In the genomic region with DNA sequence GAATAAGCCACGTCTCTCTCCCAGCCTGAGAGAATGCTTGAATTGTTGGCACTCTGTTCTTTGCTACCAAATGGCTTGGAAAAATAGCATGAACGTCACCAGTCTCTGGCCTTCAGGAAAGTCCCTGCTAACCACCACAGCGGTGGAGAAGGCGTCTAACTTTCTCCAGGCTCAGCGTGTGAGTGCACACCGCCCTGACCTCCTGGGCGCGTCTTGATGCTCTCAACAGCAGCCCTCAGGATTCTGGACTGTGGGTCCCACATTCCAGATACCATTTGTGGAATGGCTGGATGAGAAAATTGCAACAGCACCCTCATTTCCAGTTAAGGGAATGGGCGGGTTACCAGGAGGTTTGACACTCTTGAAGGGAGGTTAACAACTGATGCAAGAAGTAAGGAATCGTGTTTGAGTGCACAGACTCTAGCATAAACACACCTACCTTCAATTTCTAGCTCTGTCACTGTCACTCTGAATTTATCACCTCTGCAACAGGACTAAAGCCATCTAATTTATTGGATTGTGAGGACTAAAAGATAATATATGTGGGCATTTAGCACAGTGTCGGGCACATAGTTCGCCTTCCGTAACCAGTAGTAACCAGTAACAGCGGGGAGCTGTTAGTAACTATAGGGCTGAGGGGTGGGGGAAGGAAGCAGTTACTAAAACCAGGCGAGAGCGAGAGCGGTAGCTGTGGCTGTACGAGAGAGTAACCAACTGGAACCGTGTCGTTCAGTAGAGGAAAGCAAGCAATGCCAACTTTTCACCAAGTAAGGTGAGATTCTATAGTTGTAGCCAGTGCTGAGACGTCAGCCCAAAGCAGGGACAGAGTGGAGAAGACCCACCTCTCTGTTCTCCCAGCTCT, we compare ENCODE assay signal across 8 cellular contexts. TPM values are rescaled to one million over a fixed set of nuclear protein-coding genes. Genes with fewer than 3 reads are reported as not detected.
A peak's percentile ranks its signal among the peaks of the same experiment; 100 is the strongest.
DNase-seq lines count a peak whose midpoint lies in the region; ATAC-seq and TF ChIP-seq lines count a peak whose summit lies in the region.

No MANE protein-coding gene starts in this region.

- H3K4me1 Mint-ChIP-seq in HFFc6 (ENCODE audit: low read depth), result peaks cover 54% of the 10 kb centered on the region
- H3K4me1 Mint-ChIP-seq in stimulated activated effector memory CD8-positive, alpha-beta T cell treated with anti-CD3 and anti-CD28 coated beads, Interleukin-12 subunit alpha, Interleukin-12 subunit beta, amount 100 ng/mL, for 72 hours, result peaks cover 53% of the 10 kb centered on the region

- CTCF ChIA-PET in OCI-LY7 (lab: Charles Lee; ENCODE audit: unreplicated experiment), result interaction anchor here (0.5 to 1.6 kb wide), 5 partner anchors 12 to 150 kb away, joined by 3 to 10 read pairs (median 4); a partner anchor contains a TSS

- H3K27me3 Mint-ChIP-seq in HFFc6 (ENCODE audit: insufficient read depth), result no peaks in the 10 kb centered on the region

- DNase-seq in HFFc6 (no peak), OCI-LY7 (ENCODE audit: low spot score) (peak; percentile 90), astrocyte of the cerebellum (ENCODE audit: low read depth) (no peak), NCI-H69 (lab: John Stamatoyannopoulos, UW) (no peak), DMS153 treated with DMSO at 0.1 percent for 48 hours (lab: John Stamatoyannopoulos, UW; ENCODE audit: unreplicated experiment) (no peak)
- DNase-seq in stimulated activated effector memory CD8-positive, alpha-beta T cell treated with anti-CD3 and anti-CD28 coated beads, Interleukin-12 subunit alpha, Interleukin-12 subunit beta, amount 100 ng/mL, for 72 hours (ENCODE audit: low spot score in 2 of 2), result peak; percentile 30 to 83

- peaks cover 13% of the 10 kb centered on the region for H3K36me3 ChIP-seq in OCI-LY7 (ENCODE audit: insufficient read depth, low read length)

- H3K27ac ChIP-seq in OCI-LY7 (ENCODE audit: low read depth, low read length, poor library complexity, severe bottlenecking) (peak overlapping the region; percentile 90), layer of hippocampus (ENCODE audit: low read depth, low read length) (peak overlapping the region; percentile 87)

- H3K27me3 ChIP-seq in layer of hippocampus (ENCODE audit: control insufficient read depth, insufficient read depth, low read length), result no peaks in the 10 kb centered on the region

- POLR2A ChIA-PET in OCI-LY7 (lab: Charles Lee), result interaction anchor here (0.6 to 5.0 kb wide), 20 partner anchors 9 to 1294 kb away, joined by 3 to 36 read pairs (median 5); a partner anchor contains a TSS

- peaks cover 41% of the 10 kb centered on the region for H3K4me1 ChIP-seq in OCI-LY7 (ENCODE audit: insufficient read depth, low read length, poor library complexity, severe bottlenecking)

- peak; percentile 64 for ATAC-seq in GM18502 (IDR thresholded peaks at IDR 0.05; ENCODE audit: poor library complexity, unreplicated experiment)
- peak; percentile 67 for ATAC-seq in stimulated activated effector memory CD8-positive, alpha-beta T cell treated with anti-CD3 and anti-CD28 coated beads, Interleukin-12 subunit alpha, Interleukin-12 subunit beta, amount 100 ng/mL, for 72 hours

- TSS peak; percentile 96 for BruUV-seq in OCI-LY7 (replicated peaks; lab: Mats Ljungman, UMichigan)

- peak overlapping the region; percentile 89 for H3K4me2 ChIP-seq in OCI-LY7 (ENCODE audit: low read length)

- H3K36me3 Mint-ChIP-seq in HFFc6 (ENCODE audit: low read depth), result peaks cover 18% of the 10 kb centered on the region
- H3K36me3 Mint-ChIP-seq in stimulated activated effector memory CD8-positive, alpha-beta T cell treated with anti-CD3 and anti-CD28 coated beads, Interleukin-12 subunit alpha, Interleukin-12 subunit beta, amount 100 ng/mL, for 72 hours, result peaks cover 33% of the 10 kb centered on the region

- H3K4me3 ChIP-seq in OCI-LY7 (ENCODE audit: low read depth, low read length, poor library complexity, severe bottlenecking), result peak overlapping the region; percentile 75
- peak overlapping the region; percentile 78 for H3K4me3 ChIP-seq in astrocyte of the cerebellum (ENCODE audit: low read depth, low read length)

- no peaks in the 10 kb centered on the region for H3K9me2 ChIP-seq in OCI-LY7 (ENCODE audit: insufficient read depth, low read length)

- H3K27ac Mint-ChIP-seq in HFFc6, result peak overlapping the region; percentile 98
- peak overlapping the region; percentile 95 for H3K27ac Mint-ChIP-seq in stimulated activated effector memory CD8-positive, alpha-beta T cell treated with anti-CD3 and anti-CD28 coated beads, Interleukin-12 subunit alpha, Interleukin-12 subunit beta, amount 100 ng/mL, for 72 hours

- no peaks in the 10 kb centered on the region for H4K20me1 ChIP-seq in OCI-LY7 (ENCODE audit: insufficient read depth, low read length)

- intact Hi-C loops in OCI-LY7 (cut with micrococcal nuclease; ENCODE audit: unreplicated experiment), result loop anchor here (2.0 to 5.0 kb wide), 12 partner anchors 49 to 776 kb away; a partner anchor contains a TSS

- H2AFZ ChIP-seq in OCI-LY7 (ENCODE audit: low read length), result peak overlapping the region; percentile 69; the same call in 1 of the 2 replicates

- peaks cover 9% of the 10 kb centered on the region for H3K9me3 Mint-ChIP-seq in HFFc6
- no peaks in the 10 kb centered on the region for H3K9me3 Mint-ChIP-seq in stimulated activated effector memory CD8-positive, alpha-beta T cell treated with anti-CD3 and anti-CD28 coated beads, Interleukin-12 subunit alpha, Interleukin-12 subunit beta, amount 100 ng/mL, for 72 hours

- H3K9me3 ChIP-seq in OCI-LY7 (ENCODE audit: low read length), result no peaks in the 10 kb centered on the region; the same call in 1 of the 2 replicates

- peaks cover 3% of the 10 kb centered on the region; the same call in 1 of the 2 replicates for H3K79me2 ChIP-seq in OCI-LY7 (ENCODE audit: insufficient read depth, low read depth, low read length)

- H3K4me3 Mint-ChIP-seq in HFFc6, result peak overlapping the region; percentile 99
- peak overlapping the region; percentile 89 for H3K4me3 Mint-ChIP-seq in stimulated activated effector memory CD8-positive, alpha-beta T cell treated with anti-CD3 and anti-CD28 coated beads, Interleukin-12 subunit alpha, Interleukin-12 subunit beta, amount 100 ng/mL, for 72 hours

- TF ChIP-seq CTCF in HFFc6 (IDR thresholded peaks at IDR 0.05), result no peak
- no peak for TF ChIP-seq CTCF in OCI-LY7 (conservative IDR thresholded peaks at IDR 0.05; ENCODE audit: low read length)
- TF ChIP-seq CTCF in astrocyte of the cerebellum (IDR thresholded peaks at IDR 0.05; ENCODE audit: low read depth, low read length, missing control alignments), result no peak

- in situ Hi-C loops in astrocyte of the cerebellum (cut with HindIII; ENCODE audit: low sequenced_read_pairs), result no loop called here

RNA-seq across cellular contexts. Expression of a gene that starts 0.8 kb away (rescaled TPM):
- total RNA-seq in HFFc6 (2021; fragmentation: NEBNext Ultra II Directional; extraction: Animal tissue kit (Norgen Biotek cat#: 25700)), result 10 to 100 TPM; 18.0 to 26.5 (median 21.4) TPM
- 7.9 and 10.4 TPM in 2 replicates for total RNA-seq in OCI-LY7 (2014; rRNA removed; shearing (Covaris generic))
- total RNA-seq in OCI-LY7 (2022), result 26.1 and 26.2 TPM in 2 replicates

RNA-seq across cellular contexts. Expression of a gene that starts 11.8 kb away (rescaled TPM):
- 10 to 100 TPM; 10.3 to 15.9 (median 13.0) TPM for total RNA-seq in HFFc6 (2021; fragmentation: NEBNext Ultra II Directional; extraction: Animal tissue kit (Norgen Biotek cat#: 25700))
- total RNA-seq in OCI-LY7 (2014; rRNA removed; shearing (Covaris generic)), result 0.57 and 4.3 TPM in 2 replicates
- total RNA-seq in OCI-LY7 (2022), result 0.15 and 1.2 TPM in 2 replicates

Comparison
In these comparisons a context has a peak if more than half of its experiments do, and no peak if none do; other contexts are left out.
1. DNase-seq: peak in OCI-LY7 (single experiment) and stimulated activated effector memory CD8-positive, alpha-beta T cell treated with anti-CD3 and anti-CD28 coated beads, Interleukin-12 subunit alpha, Interleukin-12 subunit beta, amount 100 ng/mL, for 72 hours (2 of 2); none in HFFc6 (single experiment), astrocyte of the cerebellum (single experiment), NCI-H69 (single experiment) and DMS153 treated with DMSO at 0.1 percent for 48 hours (single experiment).